ENCODE assay signal across 1 cellular context in the genomic region with DNA sequence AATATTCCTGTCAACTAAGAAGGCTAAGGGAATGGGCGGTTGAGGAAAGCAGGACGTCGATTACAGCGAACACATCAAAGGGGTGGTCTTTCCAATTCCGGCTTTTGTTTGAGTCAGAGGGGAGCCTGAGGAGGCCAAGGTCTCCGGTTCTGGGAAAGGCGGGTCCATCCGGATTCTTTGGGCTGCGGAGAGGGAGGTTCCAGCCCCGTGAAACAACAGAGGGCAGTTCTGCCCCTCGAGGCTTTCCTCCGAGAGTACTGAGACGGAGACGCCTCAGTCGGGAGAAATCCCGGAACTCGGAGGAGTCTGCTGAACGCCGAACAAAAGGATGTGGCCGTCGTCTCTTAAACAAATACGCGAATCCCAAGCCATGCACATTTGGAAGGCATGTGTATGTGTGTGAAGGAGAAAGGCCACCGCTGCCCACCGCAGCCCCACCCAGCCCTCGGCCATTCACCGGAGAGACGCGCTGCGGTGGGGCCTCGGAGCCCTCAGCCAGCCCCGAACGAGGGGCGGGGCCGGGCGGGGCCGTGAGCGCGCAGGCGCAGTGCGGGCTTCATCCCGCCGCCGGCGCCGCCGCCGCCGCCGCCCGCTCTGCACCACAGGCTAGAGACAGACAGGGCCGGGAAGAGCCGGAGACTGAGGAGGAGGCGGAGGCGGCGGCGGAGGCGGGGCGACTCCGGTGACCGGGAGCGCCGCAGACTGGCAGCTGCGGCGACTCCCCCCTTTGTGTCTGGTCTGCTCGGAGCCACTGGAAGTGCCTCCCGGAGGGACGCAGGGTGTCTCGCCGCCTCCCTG.
TF ChIP-seq lines count a peak whose summit lies in the region.

Gene BMPR2 (plus strand): TSS at position 717 of the 798 bp plus-strand sequence. CDS start 1,148 bp downstream, outside the sequence.

TF ChIP-seq in HepG2, 621 proteins besides CTCF, POLR2A, EP300 and RAD21 (continued from another document and continues in another):
- TF ChIP-seq, protein P1, sequence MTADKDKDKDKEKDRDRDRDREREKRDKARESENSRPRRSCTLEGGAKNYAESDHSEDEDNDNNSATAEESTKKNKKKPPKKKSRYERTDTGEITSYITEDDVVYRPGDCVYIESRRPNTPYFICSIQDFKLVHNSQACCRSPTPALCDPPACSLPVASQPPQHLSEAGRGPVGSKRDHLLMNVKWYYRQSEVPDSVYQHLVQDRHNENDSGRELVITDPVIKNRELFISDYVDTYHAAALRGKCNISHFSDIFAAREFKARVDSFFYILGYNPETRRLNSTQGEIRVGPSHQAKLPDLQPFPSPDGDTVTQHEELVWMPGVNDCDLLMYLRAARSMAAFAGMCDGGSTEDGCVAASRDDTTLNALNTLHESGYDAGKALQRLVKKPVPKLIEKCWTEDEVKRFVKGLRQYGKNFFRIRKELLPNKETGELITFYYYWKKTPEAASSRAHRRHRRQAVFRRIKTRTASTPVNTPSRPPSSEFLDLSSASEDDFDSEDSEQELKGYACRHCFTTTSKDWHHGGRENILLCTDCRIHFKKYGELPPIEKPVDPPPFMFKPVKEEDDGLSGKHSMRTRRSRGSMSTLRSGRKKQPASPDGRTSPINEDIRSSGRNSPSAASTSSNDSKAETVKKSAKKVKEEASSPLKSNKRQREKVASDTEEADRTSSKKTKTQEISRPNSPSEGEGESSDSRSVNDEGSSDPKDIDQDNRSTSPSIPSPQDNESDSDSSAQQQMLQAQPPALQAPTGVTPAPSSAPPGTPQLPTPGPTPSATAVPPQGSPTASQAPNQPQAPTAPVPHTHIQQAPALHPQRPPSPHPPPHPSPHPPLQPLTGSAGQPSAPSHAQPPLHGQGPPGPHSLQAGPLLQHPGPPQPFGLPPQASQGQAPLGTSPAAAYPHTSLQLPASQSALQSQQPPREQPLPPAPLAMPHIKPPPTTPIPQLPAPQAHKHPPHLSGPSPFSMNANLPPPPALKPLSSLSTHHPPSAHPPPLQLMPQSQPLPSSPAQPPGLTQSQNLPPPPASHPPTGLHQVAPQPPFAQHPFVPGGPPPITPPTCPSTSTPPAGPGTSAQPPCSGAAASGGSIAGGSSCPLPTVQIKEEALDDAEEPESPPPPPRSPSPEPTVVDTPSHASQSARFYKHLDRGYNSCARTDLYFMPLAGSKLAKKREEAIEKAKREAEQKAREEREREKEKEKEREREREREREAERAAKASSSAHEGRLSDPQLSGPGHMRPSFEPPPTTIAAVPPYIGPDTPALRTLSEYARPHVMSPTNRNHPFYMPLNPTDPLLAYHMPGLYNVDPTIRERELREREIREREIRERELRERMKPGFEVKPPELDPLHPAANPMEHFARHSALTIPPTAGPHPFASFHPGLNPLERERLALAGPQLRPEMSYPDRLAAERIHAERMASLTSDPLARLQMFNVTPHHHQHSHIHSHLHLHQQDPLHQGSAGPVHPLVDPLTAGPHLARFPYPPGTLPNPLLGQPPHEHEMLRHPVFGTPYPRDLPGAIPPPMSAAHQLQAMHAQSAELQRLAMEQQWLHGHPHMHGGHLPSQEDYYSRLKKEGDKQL (CRISPR knock-in tag; IDR thresholded peaks at IDR 0.05; ENCODE audit: low read depth), result 0 out of 2 replicates have a peak, but pooled peaks have one; percentile 13
- peak in 1 of 2 experiments; percentile 32; a peak in 1 of 4 replicates for TF ChIP-seq KLF16 (CRISPR knock-in tag; IDR thresholded peaks at IDR 0.05)
- TF ChIP-seq SPEN (CRISPR knock-in tag; IDR thresholded peaks at IDR 0.05; ENCODE audit: low read depth), result peak; percentile 85
- TF ChIP-seq, protein P2, sequence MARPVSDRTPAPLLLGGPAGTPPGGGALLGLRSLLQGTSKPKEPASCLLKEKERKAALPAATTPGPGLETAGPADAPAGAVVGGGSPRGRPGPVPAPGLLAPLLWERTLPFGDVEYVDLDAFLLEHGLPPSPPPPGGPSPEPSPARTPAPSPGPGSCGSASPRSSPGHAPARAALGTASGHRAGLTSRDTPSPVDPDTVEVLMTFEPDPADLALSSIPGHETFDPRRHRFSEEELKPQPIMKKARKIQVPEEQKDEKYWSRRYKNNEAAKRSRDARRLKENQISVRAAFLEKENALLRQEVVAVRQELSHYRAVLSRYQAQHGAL (CRISPR knock-in tag; IDR thresholded peaks at IDR 0.05; ENCODE audit: not compliant biosample characterization), result no peak
- peak; percentile 94 for TF ChIP-seq ZNF772 (CRISPR knock-in tag; IDR thresholded peaks at IDR 0.05)
- TF ChIP-seq, protein P3, sequence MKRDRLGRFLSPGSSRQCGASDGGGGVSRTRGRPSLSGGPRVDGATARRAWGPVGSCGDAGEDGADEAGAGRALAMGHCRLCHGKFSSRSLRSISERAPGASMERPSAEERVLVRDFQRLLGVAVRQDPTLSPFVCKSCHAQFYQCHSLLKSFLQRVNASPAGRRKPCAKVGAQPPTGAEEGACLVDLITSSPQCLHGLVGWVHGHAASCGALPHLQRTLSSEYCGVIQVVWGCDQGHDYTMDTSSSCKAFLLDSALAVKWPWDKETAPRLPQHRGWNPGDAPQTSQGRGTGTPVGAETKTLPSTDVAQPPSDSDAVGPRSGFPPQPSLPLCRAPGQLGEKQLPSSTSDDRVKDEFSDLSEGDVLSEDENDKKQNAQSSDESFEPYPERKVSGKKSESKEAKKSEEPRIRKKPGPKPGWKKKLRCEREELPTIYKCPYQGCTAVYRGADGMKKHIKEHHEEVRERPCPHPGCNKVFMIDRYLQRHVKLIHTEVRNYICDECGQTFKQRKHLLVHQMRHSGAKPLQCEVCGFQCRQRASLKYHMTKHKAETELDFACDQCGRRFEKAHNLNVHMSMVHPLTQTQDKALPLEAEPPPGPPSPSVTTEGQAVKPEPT (CRISPR knock-in tag; IDR thresholded peaks at IDR 0.05; ENCODE audit: low read depth), result peak; percentile 69; the same call in 1 of the 2 replicates
- TF ChIP-seq CSRNP1 (CRISPR knock-in tag; IDR thresholded peaks at IDR 0.05), result 0 out of 2 replicates have a peak, but pooled peaks have one; percentile 67
- TF ChIP-seq MXD4 (CRISPR knock-in tag; IDR thresholded peaks at IDR 0.05), result 0 out of 2 replicates have a peak, but pooled peaks have one; percentile 28
- TF ChIP-seq PCBP1 (IDR thresholded peaks at IDR 0.05; ENCODE audit: borderline replicate concordance, low read depth, low read length), result 0 out of 2 replicates have a peak, but pooled peaks have one; percentile 2
- TF ChIP-seq ZNF570 (CRISPR knock-in tag; IDR thresholded peaks at IDR 0.05; ENCODE audit: borderline replicate concordance), result no peak
- peak; percentile 62; the same call in 1 of the 2 replicates for TF ChIP-seq ZSCAN30 (CRISPR knock-in tag; IDR thresholded peaks at IDR 0.05)
- TF ChIP-seq ZNF280D (CRISPR knock-in tag; IDR thresholded peaks at IDR 0.05), result 0 out of 2 replicates have a peak, but pooled peaks have one; percentile 18
- peak; percentile 75 for TF ChIP-seq RXRB (CRISPR knock-in tag; IDR thresholded peaks at IDR 0.05; ENCODE audit: borderline replicate concordance)
- TF ChIP-seq, protein P4, sequence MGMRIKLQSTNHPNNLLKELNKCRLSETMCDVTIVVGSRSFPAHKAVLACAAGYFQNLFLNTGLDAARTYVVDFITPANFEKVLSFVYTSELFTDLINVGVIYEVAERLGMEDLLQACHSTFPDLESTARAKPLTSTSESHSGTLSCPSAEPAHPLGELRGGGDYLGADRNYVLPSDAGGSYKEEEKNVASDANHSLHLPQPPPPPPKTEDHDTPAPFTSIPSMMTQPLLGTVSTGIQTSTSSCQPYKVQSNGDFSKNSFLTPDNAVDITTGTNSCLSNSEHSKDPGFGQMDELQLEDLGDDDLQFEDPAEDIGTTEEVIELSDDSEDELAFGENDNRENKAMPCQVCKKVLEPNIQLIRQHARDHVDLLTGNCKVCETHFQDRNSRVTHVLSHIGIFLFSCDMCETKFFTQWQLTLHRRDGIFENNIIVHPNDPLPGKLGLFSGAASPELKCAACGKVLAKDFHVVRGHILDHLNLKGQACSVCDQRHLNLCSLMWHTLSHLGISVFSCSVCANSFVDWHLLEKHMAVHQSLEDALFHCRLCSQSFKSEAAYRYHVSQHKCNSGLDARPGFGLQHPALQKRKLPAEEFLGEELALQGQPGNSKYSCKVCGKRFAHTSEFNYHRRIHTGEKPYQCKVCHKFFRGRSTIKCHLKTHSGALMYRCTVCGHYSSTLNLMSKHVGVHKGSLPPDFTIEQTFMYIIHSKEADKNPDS (CRISPR knock-in tag; IDR thresholded peaks at IDR 0.05), result peak; percentile 74; the same call in 1 of the 2 replicates
- TF ChIP-seq NR2F6 (IDR thresholded peaks at IDR 0.05), result peak; percentile 9; the same call in 1 of the 2 replicates
- 0 out of 2 replicates have a peak, but pooled peaks have one; percentile 13 for TF ChIP-seq NR2F6 (CRISPR knock-in tag; IDR thresholded peaks at IDR 0.05)
- TF ChIP-seq ZNF605 (CRISPR knock-in tag; IDR thresholded peaks at IDR 0.05), result peak; percentile 92
- no peak; the same call in 1 of the 2 replicates for TF ChIP-seq IRX3 (CRISPR knock-in tag; IDR thresholded peaks at IDR 0.05; ENCODE audit: borderline replicate concordance, low read depth)
- TF ChIP-seq HOXA9 (CRISPR knock-in tag; IDR thresholded peaks at IDR 0.05; ENCODE audit: borderline replicate concordance), result no peak
- peak; percentile 74; the same call in 1 of the 2 replicates for TF ChIP-seq ZNF816 (CRISPR knock-in tag; IDR thresholded peaks at IDR 0.05; ENCODE audit: borderline replicate concordance)
- no peak; the same call in 1 of the 2 replicates for TF ChIP-seq ZNF792 (CRISPR knock-in tag; IDR thresholded peaks at IDR 0.05)
- TF ChIP-seq HES4 (CRISPR knock-in tag; IDR thresholded peaks at IDR 0.05; ENCODE audit: borderline replicate concordance), result peak; percentile 80; the same call in 1 of the 2 replicates
- TF ChIP-seq, protein P5, sequence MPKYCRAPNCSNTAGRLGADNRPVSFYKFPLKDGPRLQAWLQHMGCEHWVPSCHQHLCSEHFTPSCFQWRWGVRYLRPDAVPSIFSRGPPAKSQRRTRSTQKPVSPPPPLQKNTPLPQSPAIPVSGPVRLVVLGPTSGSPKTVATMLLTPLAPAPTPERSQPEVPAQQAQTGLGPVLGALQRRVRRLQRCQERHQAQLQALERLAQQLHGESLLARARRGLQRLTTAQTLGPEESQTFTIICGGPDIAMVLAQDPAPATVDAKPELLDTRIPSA (CRISPR knock-in tag; IDR thresholded peaks at IDR 0.05; ENCODE audit: borderline replicate concordance), result peak; percentile 37; the same call in 1 of the 2 replicates
- peak; percentile 62 for TF ChIP-seq ELF1 (CRISPR knock-in tag; IDR thresholded peaks at IDR 0.05)
- TF ChIP-seq SMYD3 (CRISPR knock-in tag; IDR thresholded peaks at IDR 0.05), result no peak; the same call in 1 of the 2 replicates
- peak; percentile 74; the same call in 1 of the 2 replicates for TF ChIP-seq ZNF160 (CRISPR knock-in tag; IDR thresholded peaks at IDR 0.05)
- TF ChIP-seq, protein P6, sequence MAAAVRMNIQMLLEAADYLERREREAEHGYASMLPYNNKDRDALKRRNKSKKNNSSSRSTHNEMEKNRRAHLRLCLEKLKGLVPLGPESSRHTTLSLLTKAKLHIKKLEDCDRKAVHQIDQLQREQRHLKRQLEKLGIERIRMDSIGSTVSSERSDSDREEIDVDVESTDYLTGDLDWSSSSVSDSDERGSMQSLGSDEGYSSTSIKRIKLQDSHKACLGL (CRISPR knock-in tag; IDR thresholded peaks at IDR 0.05), result peak; percentile 41; the same call in 1 of the 2 replicates
- peak; percentile 60; the same call in 1 of the 2 replicates for TF ChIP-seq ZKSCAN8 (CRISPR knock-in tag; IDR thresholded peaks at IDR 0.05; ENCODE audit: borderline replicate concordance)
- TF ChIP-seq, protein P7, sequence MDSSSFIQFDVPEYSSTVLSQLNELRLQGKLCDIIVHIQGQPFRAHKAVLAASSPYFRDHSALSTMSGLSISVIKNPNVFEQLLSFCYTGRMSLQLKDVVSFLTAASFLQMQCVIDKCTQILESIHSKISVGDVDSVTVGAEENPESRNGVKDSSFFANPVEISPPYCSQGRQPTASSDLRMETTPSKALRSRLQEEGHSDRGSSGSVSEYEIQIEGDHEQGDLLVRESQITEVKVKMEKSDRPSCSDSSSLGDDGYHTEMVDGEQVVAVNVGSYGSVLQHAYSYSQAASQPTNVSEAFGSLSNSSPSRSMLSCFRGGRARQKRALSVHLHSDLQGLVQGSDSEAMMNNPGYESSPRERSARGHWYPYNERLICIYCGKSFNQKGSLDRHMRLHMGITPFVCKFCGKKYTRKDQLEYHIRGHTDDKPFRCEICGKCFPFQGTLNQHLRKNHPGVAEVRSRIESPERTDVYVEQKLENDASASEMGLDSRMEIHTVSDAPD (CRISPR knock-in tag; IDR thresholded peaks at IDR 0.05), result peak; percentile 63; the same call in 1 of the 2 replicates
- TF ChIP-seq PHF8 (CRISPR knock-in tag; IDR thresholded peaks at IDR 0.05), result peak; percentile 79
- TF ChIP-seq ELF3 (CRISPR knock-in tag; IDR thresholded peaks at IDR 0.05), result peak; percentile 31
- TF ChIP-seq ZNF790 (CRISPR knock-in tag; IDR thresholded peaks at IDR 0.05; ENCODE audit: borderline replicate concordance), result 0 out of 2 replicates have a peak, but pooled peaks have one; percentile 33
- TF ChIP-seq ZNF563 (CRISPR knock-in tag; IDR thresholded peaks at IDR 0.05), result peak; percentile 54; the same call in 1 of the 2 replicates
- no peak for TF ChIP-seq ZNF678 (CRISPR knock-in tag; IDR thresholded peaks at IDR 0.05)
- peak; percentile 78 for TF ChIP-seq ZFY (CRISPR knock-in tag; IDR thresholded peaks at IDR 0.05)
- TF ChIP-seq TCF12 (IDR thresholded peaks at IDR 0.05), result no peak
- TF ChIP-seq TCF12 (CRISPR knock-in tag; IDR thresholded peaks at IDR 0.05), result peak; percentile 78; the same call in 1 of the 2 replicates
